Comparison of ENCODE assay signal across 1 cellular context in genomic region chr19:55216461-55217198, GRCh38.
A peak's percentile ranks its signal among the peaks of the same experiment; 100 is the strongest.
TF ChIP-seq lines count a peak whose summit lies in the region.

No MANE protein-coding gene starts in this region.

TF ChIP-seq in K562, 482 proteins besides CTCF, POLR2A, EP300 and RAD21 (continues in another document):
- TF ChIP-seq NR3C1 (CRISPR knock-in tag; IDR thresholded peaks at IDR 0.05) (peak; percentile 96), RBM22 (IDR thresholded peaks at IDR 0.05; ENCODE audit: low read depth, low read length, poor library complexity, severe bottlenecking) (peak; percentile 96), SMARCA5 (IDR thresholded peaks at IDR 0.05) (no peak), RFX1 (IDR thresholded peaks at IDR 0.05) (peak; percentile 38; the same call in 1 of the 2 replicates), HDAC6 (IDR thresholded peaks at IDR 0.05; ENCODE audit: low read depth, low read length) (no peak), ATF2 (CRISPR knock-in tag; IDR thresholded peaks at IDR 0.05) (peak; percentile 51), POLR3A (IDR thresholded peaks at IDR 0.05; ENCODE audit: borderline replicate concordance, extremely low read depth, insufficient read depth, insufficient read length) (no peak), TFAP4 (CRISPR knock-in tag; IDR thresholded peaks at IDR 0.05; ENCODE audit: borderline replicate concordance) (peak; percentile 91), SMARCE1 (IDR thresholded peaks at IDR 0.05) (peak; percentile 84), ZNF511 (CRISPR knock-in tag; IDR thresholded peaks at IDR 0.05) (peak; percentile 98), ZKSCAN3 (CRISPR knock-in tag; IDR thresholded peaks at IDR 0.05) (no peak), CXXC5 (CRISPR knock-in tag; IDR thresholded peaks at IDR 0.05) (peak; percentile 95), DNMT1 (IDR thresholded peaks at IDR 0.05) (no peak), RBBP5 (IDR thresholded peaks at IDR 0.05; ENCODE audit: borderline replicate concordance, insufficient read depth, low read length, poor library complexity, severe bottlenecking) (peak; percentile 61), NFIC (IDR thresholded peaks at IDR 0.05) (peak; percentile 59), GTF2F1 (IDR thresholded peaks at IDR 0.05; ENCODE audit: low read depth, low read length) (peak; percentile 0; the same call in 1 of the 2 replicates), POLR2B (IDR thresholded peaks at IDR 0.05; ENCODE audit: low read depth, partially characterized antibody) (peak; percentile 77), MITF (IDR thresholded peaks at IDR 0.05) (peak; percentile 46; the same call in 1 of the 2 replicates), ZNF695 (CRISPR knock-in tag; IDR thresholded peaks at IDR 0.05) (no peak), HDAC2 (IDR thresholded peaks at IDR 0.05) (peak; percentile 77), NFATC3 (IDR thresholded peaks at IDR 0.05) (no peak), PPARD (CRISPR knock-in tag; IDR thresholded peaks at IDR 0.05) (no peak), MTA1 (IDR thresholded peaks at IDR 0.05; ENCODE audit: borderline replicate concordance) (peak; percentile 88), RBFOX2 (IDR thresholded peaks at IDR 0.05; ENCODE audit: low read depth, low read length) (peak; percentile 99), ZC3H11A (IDR thresholded peaks at IDR 0.05; ENCODE audit: low read depth, low read length) (no peak), ZNF717 (CRISPR knock-in tag; IDR thresholded peaks at IDR 0.05) (peak; percentile 82; the same call in 1 of the 2 replicates), KLF6 (CRISPR knock-in tag; IDR thresholded peaks at IDR 0.05; ENCODE audit: borderline replicate concordance) (peak; percentile 80; the same call in 1 of the 2 replicates), ZNF609 (CRISPR knock-in tag; IDR thresholded peaks at IDR 0.05; ENCODE audit: borderline replicate concordance) (peak; percentile 81; the same call in 1 of the 2 replicates), KAT2B (IDR thresholded peaks at IDR 0.05; ENCODE audit: low read depth, low read length) (no peak), ZKSCAN1 (IDR thresholded peaks at IDR 0.05; ENCODE audit: low read depth, low read length) (peak; percentile 62; the same call in 1 of the 2 replicates), ETV6 (IDR thresholded peaks at IDR 0.05; ENCODE audit: borderline replicate concordance in 1 of 2, low read depth in 2 of 2, low read length in 1 of 2) (peak in 1 of 2 experiments; percentile 34; a peak in 2 of 4 replicates), ETV6 (CRISPR knock-in tag; IDR thresholded peaks at IDR 0.05; ENCODE audit: borderline replicate concordance) (peak; percentile 93), CTBP1 (IDR thresholded peaks at IDR 0.05; ENCODE audit: borderline replicate concordance) (peak; percentile 88; the same call in 1 of the 2 replicates), ZMIZ1 (IDR thresholded peaks at IDR 0.05; ENCODE audit: low read depth in 2 of 2, low read length in 2 of 2) (peak in 1 of 2 experiments; percentile 61; a peak in 2 of 4 replicates), ZNF143 (CRISPR knock-in tag; IDR thresholded peaks at IDR 0.05) (peak; percentile 66), RNF2 (IDR thresholded peaks at IDR 0.05) (peak; percentile 99), ELK3 (CRISPR knock-in tag; IDR thresholded peaks at IDR 0.05) (no peak), SFPQ (IDR thresholded peaks at IDR 0.05; ENCODE audit: low read depth, low read length) (no peak)
